Comparison of ENCODE assay signal across 8 cellular contexts in the genomic region with DNA sequence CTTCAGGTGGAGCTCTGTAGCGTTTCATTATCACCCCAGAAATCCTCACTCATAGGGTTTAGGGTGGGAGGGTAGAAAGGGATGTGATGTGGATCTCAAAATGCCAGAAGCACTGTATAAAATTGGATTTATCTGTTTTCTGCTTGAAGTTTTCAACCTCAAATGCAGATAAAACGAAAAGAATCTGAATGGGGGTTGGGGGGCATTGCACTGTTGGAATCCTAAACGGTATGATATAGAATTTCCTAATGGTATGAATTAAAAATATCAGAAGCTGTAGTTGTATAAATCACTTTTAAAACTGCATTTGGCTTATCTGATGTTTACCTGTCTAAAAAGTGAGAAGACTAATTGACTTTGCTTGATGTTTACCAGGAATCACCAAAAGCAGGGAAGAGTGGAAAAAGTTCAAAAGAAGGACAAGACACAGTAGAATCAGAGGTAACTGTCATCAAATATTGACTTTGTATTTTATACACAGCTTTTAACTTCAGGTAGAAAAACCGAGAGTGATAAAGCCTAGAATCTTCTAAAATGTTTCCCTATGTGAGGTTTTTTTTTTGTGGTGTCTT. TPM values are rescaled to one million over a fixed set of nuclear protein-coding genes. Genes with fewer than 3 reads are reported as not detected.
DNase-seq lines count a peak whose midpoint lies in the region; ATAC-seq and TF ChIP-seq lines count a peak whose summit lies in the region.

No MANE protein-coding gene starts in this region.

- TF ChIP-seq CTCF in body of pancreas (IDR thresholded peaks at IDR 0.05) (no peak), lower lobe of right lung (IDR thresholded peaks at IDR 0.05) (no peak), transverse colon (IDR thresholded peaks at IDR 0.05) (no peak)

- DNase-seq in activated T-cell treated with anti-CD3 and anti-CD28 coated beads, Interleukin-2, amount 50 U/mL, for 72 hours = no peak
- DNase-seq in activated T-cell treated with anti-CD3 and anti-CD28 coated beads, Interleukin-2, amount 50 U/mL, for 48 hours = no peak
- no peak for DNase-seq in body of pancreas
- DNase-seq in lower lobe of right lung = no peak
- no peak for DNase-seq in transverse colon
- DNase-seq in ecto neural progenitor cell (ENCODE audit: low spot score) = no peak
- no peak for DNase-seq in activated CD4-positive, alpha-beta T cell treated with anti-CD3 and anti-CD28 coated beads for 1 hour

- H3K36me3 Mint-ChIP-seq in activated T-cell treated with anti-CD3 and anti-CD28 coated beads, Interleukin-2, amount 50 U/mL, for 72 hours (ENCODE audit: insufficient read depth in 2 of 2) = peaks cover 8 to 14% of the 10 kb centered on the region in 2 donors

- intact Hi-C loops in body of pancreas (cut with DNase I) (no loop called here), lower lobe of right lung (cut with DNase I) (no loop called here), transverse colon (cut with DNase I; ENCODE audit: low total_unique reads) (no loop called here)

- peaks cover 61% of the 10 kb centered on the region for H3K4me1 Mint-ChIP-seq in activated T-cell treated with anti-CD3 and anti-CD28 coated beads, Interleukin-2, amount 50 U/mL, for 72 hours (ENCODE audit: low read depth)

- peak overlapping the region; percentile 91 to 92 for H3K4me3 Mint-ChIP-seq in activated T-cell treated with anti-CD3 and anti-CD28 coated beads, Interleukin-2, amount 50 U/mL, for 72 hours

- H3K9me3 ChIP-seq in body of pancreas (no peaks in the 10 kb centered on the region), lower lobe of right lung (no peaks in the 10 kb centered on the region), transverse colon (no peaks in the 10 kb centered on the region)

- no peaks in the 10 kb centered on the region for H3K27me3 ChIP-seq in body of pancreas
- H3K27me3 ChIP-seq in lower lobe of right lung (ENCODE audit: low read depth) = no peaks in the 10 kb centered on the region
- H3K27me3 ChIP-seq in transverse colon = no peaks in the 10 kb centered on the region

- in situ Hi-C loops in transverse colon (cut with MboI; ENCODE audit: low pct_ligation_motif_present in 1 of 4, low pct_unique_long_range_greater_than_20kb in 1 of 4, low sequenced_read_pairs in 3 of 4) = loop anchor here in 1 of 4 donors (25.0 kb wide), 1 partner anchor 175 kb away; no protein-coding TSS in a partner anchor

- peak overlapping the region in 1 of 4 donors; percentile 79 for H3K27ac ChIP-seq in body of pancreas
- H3K27ac ChIP-seq in lower lobe of right lung = peak overlapping the region; percentile 83
- peak overlapping the region; percentile 87 to 95 (median 92) for H3K27ac ChIP-seq in transverse colon

- WGBS in body of pancreas, 2 donors = 12 to 14% methylated on average over 4 of the region's 4 CpGs
- 14 to 19% methylated on average over 4 of the region's 4 CpGs for WGBS in transverse colon (ENCODE audit: low coverage in 1 of 2), 2 donors

- TF ChIP-seq POLR2A in body of pancreas (IDR thresholded peaks at IDR 0.05) (no peak), transverse colon (IDR thresholded peaks at IDR 0.05) (no peak)

- no peaks in the 10 kb centered on the region for H3K27me3 Mint-ChIP-seq in activated T-cell treated with anti-CD3 and anti-CD28 coated beads, Interleukin-2, amount 50 U/mL, for 72 hours (ENCODE audit: low read depth)

- peaks cover 21% of the 10 kb centered on the region for H3K4me1 ChIP-seq in body of pancreas
- H3K4me1 ChIP-seq in lower lobe of right lung = peaks cover 34% of the 10 kb centered on the region
- peaks cover 13 to 38% (median 24%) of the 10 kb centered on the region in 4 donors for H3K4me1 ChIP-seq in transverse colon

- H3K9me3 Mint-ChIP-seq in activated T-cell treated with anti-CD3 and anti-CD28 coated beads, Interleukin-2, amount 50 U/mL, for 72 hours = no peaks in the 10 kb centered on the region

- H3K4me3 ChIP-seq in body of pancreas (peak overlapping the region; percentile 38 to 62), lower lobe of right lung (peak overlapping the region; percentile 78), transverse colon (peak overlapping the region; percentile 85 to 99 (median 88))

- ATAC-seq in activated T-cell treated with anti-CD3 and anti-CD28 coated beads, Interleukin-2, amount 50 U/mL, for 72 hours (replicated peaks in 1 of 2) = no peak
- ATAC-seq in body of pancreas (no peak), lower lobe of right lung (no peak), HG03457 (IDR thresholded peaks at IDR 0.05; ENCODE audit: unreplicated experiment) (no peak)

- TF ChIP-seq EP300 in transverse colon (IDR thresholded peaks at IDR 0.05; ENCODE audit: low read depth) = no peak

- H3K27ac Mint-ChIP-seq in activated T-cell treated with anti-CD3 and anti-CD28 coated beads, Interleukin-2, amount 50 U/mL, for 72 hours = peak overlapping the region; percentile 70

- H3K36me3 ChIP-seq in body of pancreas (replicated peaks in 1 of 2; ENCODE audit: insufficient read depth in 1 of 2, low read depth in 2 of 2) = no peaks in the 10 kb centered on the region
- H3K36me3 ChIP-seq in lower lobe of right lung = peaks cover 14% of the 10 kb centered on the region
- H3K36me3 ChIP-seq in transverse colon = no peaks in the 10 kb centered on the region

RNA-seq across cellular contexts. Expression of a gene that starts 1.1 kb away (rescaled TPM):
- total RNA-seq in activated T-cell treated with anti-CD3 and anti-CD28 coated beads, Interleukin-2, amount 50 U/mL, for 72 hours = 100 to 1,000 TPM; 317 to 370 TPM
- total RNA-seq in body of pancreas (10 to 100 TPM; 59.0 to 77.6 TPM), lower lobe of right lung (160 TPM), transverse colon (100 to 1,000 TPM in 2 of 4 donors, 10 to 100 TPM in 2; 66.2 to 211 (median 116) TPM)
